18 cellular contexts compared by ENCODE assay signal in the genomic region with DNA sequence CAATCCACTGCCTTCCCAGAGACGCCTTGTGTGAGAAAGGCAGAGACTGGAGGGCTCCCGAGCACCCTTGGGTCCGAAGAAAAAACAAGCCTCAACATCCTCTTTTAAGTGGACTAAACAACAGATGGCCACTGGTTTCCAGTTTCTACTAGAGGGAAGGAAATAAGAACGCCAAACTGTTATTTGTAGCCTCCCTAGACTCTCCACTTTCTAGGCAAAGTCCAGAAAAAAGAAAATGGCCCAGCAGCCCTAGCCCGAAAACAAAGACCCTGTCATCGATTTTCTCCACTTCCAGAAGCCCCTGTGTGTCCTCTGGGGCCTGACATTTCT. TPM values are rescaled to one million over a fixed set of nuclear protein-coding genes. Genes with fewer than 3 reads are reported as not detected.
DNase-seq lines count a peak whose midpoint lies in the region; ATAC-seq and TF ChIP-seq lines count a peak whose summit lies in the region.
"Had no signal": no experiment of that assay in that cellular context is flagged by ENCODE, and none has a peak within 500 bp of the region (broad histone marks: within the 10 kb centered on the region; RNA-seq: fewer than 3 reads in every experiment).

No MANE protein-coding gene starts in this region.

- no peaks in the 10 kb centered on the region for H3K36me3 ChIP-seq in neuronal stem cell (replicated peaks in 1 of 2; ENCODE audit: control insufficient read depth in 2 of 2, insufficient read depth in 2 of 2, low read length in 2 of 2)
- H3K36me3 ChIP-seq: gastroesophageal sphincter had no signal

- no peak overlapping the region for H2BK5ac ChIP-seq in neuronal stem cell (ENCODE audit: low read length)

- H3K4me2 ChIP-seq in neuronal stem cell (ENCODE audit: insufficient read depth, low read length, poor library complexity, severe bottlenecking), result no peak overlapping the region

- H3K27me3 ChIP-seq in CD4-positive, alpha-beta T cell (ENCODE audit: control insufficient read depth, insufficient read depth, low read length), result no peaks in the 10 kb centered on the region
- H3K27me3 ChIP-seq in neuronal stem cell (ENCODE audit: control insufficient read depth in 3 of 3, insufficient read depth in 3 of 3, low read depth in 1 of 3, low read length in 3 of 3), result peaks cover 2 to 42% (median 15%) of the 10 kb centered on the region in 3 experiments
- H3K27me3 ChIP-seq: gastroesophageal sphincter had no signal

- peaks cover 2% of the 10 kb centered on the region for H3K79me1 ChIP-seq in neuronal stem cell (ENCODE audit: low read depth, low read length)

- no CpG with 5 or more reads among the region's 6 CpGs for WGBS in neuronal stem cell (ENCODE audit: extremely low coverage in 2 of 2, insufficient read length in 2 of 2, insufficient replicate concordance in 1 of 2), 2 donors

- CTCF ChIA-PET in CD4-positive, alpha-beta T cell (lab: Charles Lee), result interaction anchor here (0.6 to 0.7 kb wide), 2 partner anchors 15 to 17 kb away, joined by 3 read pairs; no protein-coding TSS in a partner anchor
- CTCF ChIA-PET in WTC11 (lab: Charles Lee), result interaction anchor here (1.4 kb wide), 1 partner anchor 79 kb away, joined by 3 read pairs; no protein-coding TSS in a partner anchor

- no peak overlapping the region for H3K18ac ChIP-seq in neuronal stem cell (ENCODE audit: low read length)

- H3K9ac ChIP-seq in neuronal stem cell (ENCODE audit: low read depth, low read length, poor library complexity), result no peak overlapping the region

- no peak for ATAC-seq in CD4-positive, alpha-beta T cell (ENCODE audit: poor library complexity)
- ATAC-seq in activated naive CD8-positive, alpha-beta T cell treated with anti-CD3 and anti-CD28 coated beads, Interleukin-2, amount 50 U/mL, for 24 hours, result no peak
- no peak for ATAC-seq in HG02623 (IDR thresholded peaks at IDR 0.05; ENCODE audit: unreplicated experiment)
- no peak for ATAC-seq in WTC11
- ATAC-seq: gastroesophageal sphincter, Panc1 had no signal

- H3K4me1 ChIP-seq in neuronal stem cell (ENCODE audit: control insufficient read depth in 2 of 2, insufficient read depth in 1 of 2, low read depth in 1 of 2, low read length in 2 of 2), result peaks cover 1 to 4% of the 10 kb centered on the region in 2 donors

- peak overlapping the region; percentile 95 for H3K27ac Mint-ChIP-seq in CD4-positive, alpha-beta T cell
- H3K27ac Mint-ChIP-seq in HFFc6 (peak overlapping the region; percentile 55), WTC11 (no peak overlapping the region)
- H3K27ac Mint-ChIP-seq in activated naive CD8-positive, alpha-beta T cell treated with anti-CD3 and anti-CD28 coated beads, Interleukin-2, amount 50 U/mL, for 24 hours, result peak overlapping the region; percentile 96
- H3K27ac Mint-ChIP-seq: progenitor cell of endocrine pancreas had no signal

- peak overlapping the region; percentile 88 for H3K4me3 Mint-ChIP-seq in CD4-positive, alpha-beta T cell
- no peak overlapping the region for H3K4me3 Mint-ChIP-seq in HFFc6
- H3K4me3 Mint-ChIP-seq in activated naive CD8-positive, alpha-beta T cell treated with anti-CD3 and anti-CD28 coated beads, Interleukin-2, amount 50 U/mL, for 24 hours, result peak overlapping the region; percentile 91
- no peak overlapping the region for H3K4me3 Mint-ChIP-seq in WTC11
- H3K4me3 Mint-ChIP-seq: CD14-positive monocyte, immature natural killer cell had no signal

- H3K27ac ChIP-seq in CD4-positive, alpha-beta T cell (ENCODE audit: low read depth, low read length), result peak overlapping the region; percentile 21
- no peak overlapping the region for H3K27ac ChIP-seq in neuronal stem cell (replicated peaks; ENCODE audit: low read length)

- no peaks in the 10 kb centered on the region for H3K9me3 ChIP-seq in CD4-positive, alpha-beta T cell (ENCODE audit: control insufficient read depth, low read length)
- H3K9me3 ChIP-seq in neuronal stem cell (replicated peaks in 1 of 2; ENCODE audit: control insufficient read depth in 2 of 2, insufficient read depth in 1 of 2, low read depth in 1 of 2, low read length in 2 of 2), result no peaks in the 10 kb centered on the region
- H3K9me3 ChIP-seq: gastroesophageal sphincter had no signal

- no peak for DNase-seq in CD4-positive, alpha-beta T cell
- DNase-seq in HFFc6 (no peak), neuronal stem cell (ENCODE audit: low spot score) (no peak), OCI-M2 (lab: John Stamatoyannopoulos, UW; ENCODE audit: unreplicated experiment) (no peak), WTC11 (ENCODE audit: low spot score) (no peak)
- no peak for DNase-seq in activated naive CD8-positive, alpha-beta T cell treated with anti-CD3 and anti-CD28 coated beads, Interleukin-2, amount 50 U/mL, for 24 hours
- DNase-seq in stimulated activated CD4-positive, alpha-beta T cell treated with anti-CD3 and anti-CD28 coated beads, Interleukin-4, amount 100 ng/mL, for 24 hours, result no peak
- DNase-seq: activated CD4-positive, CD25-positive, alpha-beta regulatory T cell treated with anti-CD3 and anti-CD28 coated beads, Interleukin-2, amount 50 U/mL, for 72 hours; activated gamma-delta T cell; immature natural killer cell; NCI-H1694 treated with DMSO at 0.1 percent for 48 hours; NCI-H526 treated with DMSO at 0.1 percent for 48 hours; SW 1271 had no signal

- peak overlapping the region; percentile 79 for H2AK5ac ChIP-seq in neuronal stem cell (ENCODE audit: low read depth, low read length)

- no peak overlapping the region for H2BK15ac ChIP-seq in neuronal stem cell (ENCODE audit: low read length)

- H3K14ac ChIP-seq in neuronal stem cell (ENCODE audit: low read length), result no peak overlapping the region

- H3K9me3 Mint-ChIP-seq in CD4-positive, alpha-beta T cell, result no peaks in the 10 kb centered on the region
- H3K9me3 Mint-ChIP-seq in HFFc6 (no peaks in the 10 kb centered on the region), WTC11 (no peaks in the 10 kb centered on the region)
- no peaks in the 10 kb centered on the region for H3K9me3 Mint-ChIP-seq in activated naive CD8-positive, alpha-beta T cell treated with anti-CD3 and anti-CD28 coated beads, Interleukin-2, amount 50 U/mL, for 24 hours
- H3K9me3 Mint-ChIP-seq: CD14-positive monocyte, immature natural killer cell had no signal

- H3K4me1 Mint-ChIP-seq in CD4-positive, alpha-beta T cell (ENCODE audit: low read depth), result peaks cover 87% of the 10 kb centered on the region
- H3K4me1 Mint-ChIP-seq in HFFc6 (ENCODE audit: low read depth), result peaks cover 81% of the 10 kb centered on the region
- peaks cover 89% of the 10 kb centered on the region for H3K4me1 Mint-ChIP-seq in activated naive CD8-positive, alpha-beta T cell treated with anti-CD3 and anti-CD28 coated beads, Interleukin-2, amount 50 U/mL, for 24 hours
- peaks cover 14% of the 10 kb centered on the region for H3K4me1 Mint-ChIP-seq in WTC11

- no peak for TF ChIP-seq CTCF in CD4-positive, alpha-beta T cell (IDR thresholded peaks at IDR 0.05)
- TF ChIP-seq CTCF in HFFc6 (IDR thresholded peaks at IDR 0.05) (no peak), WTC11 (IDR thresholded peaks at IDR 0.05) (no peak)

- no peak overlapping the region for H2AFZ ChIP-seq in neuronal stem cell (ENCODE audit: low read length)

- H2BK120ac ChIP-seq in neuronal stem cell (ENCODE audit: low read depth, low read length), result no peak overlapping the region

- no peak overlapping the region for H3K4me3 ChIP-seq in neuronal stem cell (ENCODE audit: low read length in 2 of 2)
- H3K4me3 ChIP-seq: gastroesophageal sphincter had no signal

- no peak overlapping the region for H2BK12ac ChIP-seq in neuronal stem cell (ENCODE audit: low read length)

- peak overlapping the region; percentile 52 for H3K23ac ChIP-seq in neuronal stem cell (ENCODE audit: low read depth, low read length, poor library complexity)

- no peak overlapping the region for H4K91ac ChIP-seq in neuronal stem cell (ENCODE audit: low read depth, low read length, poor library complexity)

- peaks cover 48% of the 10 kb centered on the region for H3K36me3 Mint-ChIP-seq in CD4-positive, alpha-beta T cell (ENCODE audit: low read depth)
- H3K36me3 Mint-ChIP-seq in HFFc6 (ENCODE audit: low read depth) (no peaks in the 10 kb centered on the region; the same call in 1 of the 2 replicates), WTC11 (no peaks in the 10 kb centered on the region)
- H3K36me3 Mint-ChIP-seq in activated naive CD8-positive, alpha-beta T cell treated with anti-CD3 and anti-CD28 coated beads, Interleukin-2, amount 50 U/mL, for 24 hours (ENCODE audit: low read depth), result peaks cover 49% of the 10 kb centered on the region
- H3K36me3 Mint-ChIP-seq: immature natural killer cell had no signal

- H4K8ac ChIP-seq in neuronal stem cell (ENCODE audit: low read depth, low read length), result no peak overlapping the region

- intact Hi-C loops in CD4-positive, alpha-beta T cell (cut with DNase I, micrococcal nuclease), result no loop called here

- POLR2A ChIA-PET in CD4-positive, alpha-beta T cell (lab: Charles Lee), result interaction anchor here (1.5 to 13.4 kb wide), 3 partner anchors 12 to 31 kb away, joined by 3 to 138 read pairs (median 4); no protein-coding TSS in a partner anchor
- POLR2A ChIA-PET in WTC11 (lab: Charles Lee), result no interaction called here

- H3K4ac ChIP-seq in neuronal stem cell (ENCODE audit: low read length), result no peak overlapping the region

- H3K27me3 Mint-ChIP-seq in CD4-positive, alpha-beta T cell, result no peaks in the 10 kb centered on the region
- H3K27me3 Mint-ChIP-seq in HFFc6 (ENCODE audit: insufficient read depth) (peaks cover 2% of the 10 kb centered on the region), WTC11 (ENCODE audit: low read depth) (peaks cover 21% of the 10 kb centered on the region)
- no peaks in the 10 kb centered on the region for H3K27me3 Mint-ChIP-seq in activated naive CD8-positive, alpha-beta T cell treated with anti-CD3 and anti-CD28 coated beads, Interleukin-2, amount 50 U/mL, for 24 hours

TF ChIP-seq in WTC11, 78 proteins besides CTCF, POLR2A, EP300 and RAD21 (continues in another document):
- TF ChIP-seq RELA (CRISPR knock-in tag; IDR thresholded peaks at IDR 0.05; ENCODE audit: borderline replicate concordance), result no peak

RNA-seq across cellular contexts. Expression of gene RGS10, which starts 6.0 kb away (rescaled TPM):
- 100 to 1,000 TPM; 132 to 134 TPM for total RNA-seq in CD4-positive, alpha-beta T cell
- 10 to 100 TPM; 52.6 to 76.4 (median 71.3) TPM for total RNA-seq in HFFc6 (2021; fragmentation: NEBNext Ultra II Directional; extraction: Animal tissue kit (Norgen Biotek cat#: 25700))
- 32.6 TPM for polyA plus RNA-seq in neuronal stem cell (2013, experiment 1 of 2)
- polyA plus RNA-seq in neuronal stem cell (2013, experiment 2 of 2), result 34.6 TPM
- total RNA-seq in WTC11 (2021), result 21.6 to 23.1 TPM (median 22.6 TPM) in 3 replicates

Comparison
In these comparisons a context has a peak if more than half of its experiments do, and no peak if none do; other contexts are left out.
1. H3K4me3 Mint-ChIP-seq: peak in CD4-positive, alpha-beta T cell (single experiment) and activated naive CD8-positive, alpha-beta T cell treated with anti-CD3 and anti-CD28 coated beads, Interleukin-2, amount 50 U/mL, for 24 hours (single experiment); none in HFFc6 (single experiment) and WTC11 (single experiment).